Comparison of ENCODE assay signal across 16 cellular contexts in genomic region chr10:75038335-75038734, GRCh38.
A peak's percentile ranks its signal among the peaks of the same experiment; 100 is the strongest.
DNase-seq lines count a peak whose midpoint lies in the region; ATAC-seq and TF ChIP-seq lines count a peak whose summit lies in the region.
"Had no signal": no experiment of that assay in that cellular context is flagged by ENCODE, and none has a peak within 500 bp of the region (broad histone marks: within the 10 kb centered on the region; RNA-seq: fewer than 3 reads in every experiment).

No MANE protein-coding gene starts in this region.

- POLR2A ChIA-PET in activated CD4-positive, alpha-beta T cell treated with anti-CD3 and anti-CD28 coated beads, Interleukin-2, amount 10 ng/mL, durations not matched to agents 7 days and 5 days (lab: Charles Lee) = no interaction called here

- peaks cover 4% of the 10 kb centered on the region for H3K4me1 ChIP-seq in right cardiac atrium (ENCODE audit: control insufficient read depth, insufficient read depth, low read length)

- TF ChIP-seq CTCF in brain (conservative IDR thresholded peaks at IDR 0.05) = no peak

- CTCF ChIA-PET in activated CD4-positive, alpha-beta T cell treated with anti-CD3 and anti-CD28 coated beads, Interleukin-2, amount 10 ng/mL, durations not matched to agents 7 days and 5 days (lab: Charles Lee) = interaction anchor here (1.1 kb wide), 1 partner anchor 9 kb away, joined by 4 read pairs; no protein-coding TSS in a partner anchor

- 20% methylated on average over 7 of the region's 7 CpGs for WGBS in right cardiac atrium

- H3K27me3 ChIP-seq in right cardiac atrium (ENCODE audit: control insufficient read depth, insufficient read depth) = no peaks in the 10 kb centered on the region

- no peak overlapping the region for H3K4me3 ChIP-seq in right cardiac atrium (ENCODE audit: low read length)

- peaks cover 16% of the 10 kb centered on the region for H3K9me3 Mint-ChIP-seq in activated CD4-positive, alpha-beta T cell treated with anti-CD3 and anti-CD28 coated beads, Interleukin-2, amount 10 ng/mL, durations not matched to agents 24 days and 14 days
- no peaks in the 10 kb centered on the region for H3K9me3 Mint-ChIP-seq in activated CD4-positive, alpha-beta T cell treated with anti-CD3 and anti-CD28 coated beads, Interleukin-2, amount 10 ng/mL, durations not matched to agents 7 days and 5 days
- H3K9me3 Mint-ChIP-seq in brain = no peaks in the 10 kb centered on the region
- no peaks in the 10 kb centered on the region for H3K9me3 Mint-ChIP-seq in stimulated activated memory B cell treated with anti-CD40 and anti-IgM and Interleukin-4, amounts not matched to agents 10 μg/mL and 1 μg/mL and 100 μg/mL, for 72 hours
- H3K9me3 Mint-ChIP-seq: activated T-cell treated with anti-CD3 and anti-CD28 coated beads, Interleukin-2, amount 50 U/mL, for 4 hours; naive B cell had no signal

- H3K27ac Mint-ChIP-seq in activated CD4-positive, alpha-beta T cell treated with anti-CD3 and anti-CD28 coated beads, Interleukin-2, amount 10 ng/mL, durations not matched to agents 24 days and 14 days = peak overlapping the region; percentile 81
- H3K27ac Mint-ChIP-seq in activated CD4-positive, alpha-beta T cell treated with anti-CD3 and anti-CD28 coated beads, Interleukin-2, amount 10 ng/mL, durations not matched to agents 7 days and 5 days = no peak overlapping the region
- H3K27ac Mint-ChIP-seq in brain = peak overlapping the region in 3 of 5 experiments; percentile 55 to 72 (median 62)
- H3K27ac Mint-ChIP-seq in stimulated activated memory B cell treated with anti-CD40 and anti-IgM and Interleukin-4, amounts not matched to agents 10 μg/mL and 1 μg/mL and 100 μg/mL, for 72 hours = peak overlapping the region; percentile 78
- H3K27ac Mint-ChIP-seq: naive B cell had no signal

- intact Hi-C loops in activated CD4-positive, alpha-beta T cell treated with anti-CD3 and anti-CD28 coated beads, Interleukin-2, amount 10 ng/mL, durations not matched to agents 24 days and 14 days (cut with micrococcal nuclease) = no loop called here
- intact Hi-C loops in right cardiac atrium (cut with DNase I) = loop anchor here in 1 of 4 donors (10.0 kb wide), 1 partner anchor 56 kb away; a partner anchor contains a TSS

- H3K4me3 Mint-ChIP-seq in activated CD4-positive, alpha-beta T cell treated with anti-CD3 and anti-CD28 coated beads, Interleukin-2, amount 10 ng/mL, durations not matched to agents 24 days and 14 days = no peak overlapping the region
- H3K4me3 Mint-ChIP-seq in activated CD4-positive, alpha-beta T cell treated with anti-CD3 and anti-CD28 coated beads, Interleukin-2, amount 10 ng/mL, durations not matched to agents 7 days and 5 days = no peak overlapping the region
- H3K4me3 Mint-ChIP-seq in brain = no peak overlapping the region
- no peak overlapping the region for H3K4me3 Mint-ChIP-seq in stimulated activated memory B cell treated with anti-CD40 and anti-IgM and Interleukin-4, amounts not matched to agents 10 μg/mL and 1 μg/mL and 100 μg/mL, for 72 hours
- H3K4me3 Mint-ChIP-seq: activated T-cell treated with anti-CD3 and anti-CD28 coated beads, Interleukin-2, amount 50 U/mL, for 4 hours; naive B cell had no signal

- no peak overlapping the region for H3K27ac ChIP-seq in right cardiac atrium (ENCODE audit: low read length)
- H3K27ac ChIP-seq: WERI-Rb-1 had no signal

- H3K36me3 Mint-ChIP-seq in activated CD4-positive, alpha-beta T cell treated with anti-CD3 and anti-CD28 coated beads, Interleukin-2, amount 10 ng/mL, durations not matched to agents 24 days and 14 days (ENCODE audit: low read depth) = peaks cover 7% of the 10 kb centered on the region
- peaks cover 1% of the 10 kb centered on the region for H3K36me3 Mint-ChIP-seq in activated CD4-positive, alpha-beta T cell treated with anti-CD3 and anti-CD28 coated beads, Interleukin-2, amount 10 ng/mL, durations not matched to agents 7 days and 5 days (ENCODE audit: low read depth)
- no peaks in the 10 kb centered on the region for H3K36me3 Mint-ChIP-seq in brain
- H3K36me3 Mint-ChIP-seq in stimulated activated memory B cell treated with anti-CD40 and anti-IgM and Interleukin-4, amounts not matched to agents 10 μg/mL and 1 μg/mL and 100 μg/mL, for 72 hours = peaks cover 13% of the 10 kb centered on the region
- H3K36me3 Mint-ChIP-seq: naive B cell had no signal

- ATAC-seq in right cardiac atrium = peak; percentile 62 to 71
- no peak for ATAC-seq in stimulated activated memory B cell treated with anti-CD40 and anti-IgM and Interleukin-4, amounts not matched to agents 10 μg/mL and 1 μg/mL and 100 μg/mL, for 72 hours
- ATAC-seq: activated T-cell treated with anti-CD3 and anti-CD28 coated beads, Interleukin-2, amount 50 U/mL, for 4 hours; stimulated activated naive CD8-positive, alpha-beta T cell treated with anti-CD3 and anti-CD28 coated beads, Interleukin-15, amount 100 ng/mL, for 72 hours had no signal

- no peaks in the 10 kb centered on the region for H3K9me3 ChIP-seq in right cardiac atrium (ENCODE audit: control insufficient read depth, low read length)

- no peak for DNase-seq in activated CD4-positive, alpha-beta T cell treated with anti-CD3 and anti-CD28 coated beads, Interleukin-2, amount 10 ng/mL, durations not matched to agents 24 days and 14 days
- DNase-seq in activated CD4-positive, alpha-beta T cell treated with anti-CD3 and anti-CD28 coated beads, Interleukin-2, amount 10 ng/mL, durations not matched to agents 7 days and 5 days = no peak
- DNase-seq in right cardiac atrium (peak; percentile 80 to 89 (median 86)), NCI-H128 (lab: John Stamatoyannopoulos, UW; ENCODE audit: unreplicated experiment) (no peak), midbrain (lab: John Stamatoyannopoulos, UW) (no peak), iPS-NIHi7 (ENCODE audit: extremely low spot score) (no peak)
- DNase-seq: activated T-cell treated with anti-CD3 and anti-CD28 coated beads, Interleukin-2, amount 50 U/mL, for 4 hours; amygdala; effector memory CD4-positive, alpha-beta T cell; naive B cell; NCI-H1092 treated with DMSO at 0.1 percent for 48 hours; NCI-H2227 treated with DMSO at 0.1 percent for 48 hours; stimulated activated naive CD8-positive, alpha-beta T cell treated with anti-CD3 and anti-CD28 coated beads, Interleukin-15, amount 100 ng/mL, for 72 hours; WERI-Rb-1 had no signal

- peaks cover 54% of the 10 kb centered on the region for H3K4me1 Mint-ChIP-seq in activated CD4-positive, alpha-beta T cell treated with anti-CD3 and anti-CD28 coated beads, Interleukin-2, amount 10 ng/mL, durations not matched to agents 24 days and 14 days
- peaks cover 28% of the 10 kb centered on the region for H3K4me1 Mint-ChIP-seq in activated CD4-positive, alpha-beta T cell treated with anti-CD3 and anti-CD28 coated beads, Interleukin-2, amount 10 ng/mL, durations not matched to agents 7 days and 5 days
- H3K4me1 Mint-ChIP-seq in brain = peaks cover 13% of the 10 kb centered on the region
- peaks cover 41% of the 10 kb centered on the region for H3K4me1 Mint-ChIP-seq in stimulated activated memory B cell treated with anti-CD40 and anti-IgM and Interleukin-4, amounts not matched to agents 10 μg/mL and 1 μg/mL and 100 μg/mL, for 72 hours

- no peaks in the 10 kb centered on the region for H3K27me3 Mint-ChIP-seq in activated CD4-positive, alpha-beta T cell treated with anti-CD3 and anti-CD28 coated beads, Interleukin-2, amount 10 ng/mL, durations not matched to agents 24 days and 14 days
- H3K27me3 Mint-ChIP-seq in activated CD4-positive, alpha-beta T cell treated with anti-CD3 and anti-CD28 coated beads, Interleukin-2, amount 10 ng/mL, durations not matched to agents 7 days and 5 days = no peaks in the 10 kb centered on the region
- peaks cover 3% of the 10 kb centered on the region for H3K27me3 Mint-ChIP-seq in brain
- H3K27me3 Mint-ChIP-seq in stimulated activated memory B cell treated with anti-CD40 and anti-IgM and Interleukin-4, amounts not matched to agents 10 μg/mL and 1 μg/mL and 100 μg/mL, for 72 hours = peaks cover 1% of the 10 kb centered on the region
- H3K27me3 Mint-ChIP-seq: naive B cell; stimulated activated naive CD8-positive, alpha-beta T cell treated with anti-CD3 and anti-CD28 coated beads, Interleukin-15, amount 100 ng/mL, for 72 hours had no signal

Comparison
In these comparisons a context has a peak if more than half of its experiments do, and no peak if none do; other contexts are left out.
1. DNase-seq: peak in right cardiac atrium (3 of 3); none in activated CD4-positive, alpha-beta T cell treated with anti-CD3 and anti-CD28 coated beads, Interleukin-2, amount 10 ng/mL, durations not matched to agents 24 days and 14 days (single experiment), activated CD4-positive, alpha-beta T cell treated with anti-CD3 and anti-CD28 coated beads, Interleukin-2, amount 10 ng/mL, durations not matched to agents 7 days and 5 days (single experiment), NCI-H128 (single experiment), midbrain (single experiment) and iPS-NIHi7 (single experiment).